24 cellular contexts compared by ENCODE assay signal in the genomic region with DNA sequence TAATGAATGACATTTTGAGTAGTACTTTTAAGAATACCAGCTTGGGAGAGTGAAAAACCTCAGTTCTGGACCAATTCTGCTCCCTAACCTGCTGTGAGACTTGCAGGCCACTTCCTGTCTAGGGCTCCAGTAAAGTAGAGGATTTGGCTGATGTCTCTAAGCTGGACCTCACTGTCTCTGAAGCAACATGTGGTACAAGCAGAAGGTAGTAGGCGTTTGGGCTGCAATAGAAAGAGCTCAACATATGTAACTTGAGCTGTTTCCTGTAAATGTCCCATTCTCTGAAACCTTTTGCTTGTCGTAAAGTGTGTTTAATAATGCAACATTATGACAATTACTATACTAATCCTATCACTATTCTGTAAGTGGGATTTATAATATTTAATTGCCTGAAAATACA.
"Had no signal": no experiment of that assay in that cellular context is flagged by ENCODE, and none has a peak within 500 bp of the region (broad histone marks: within the 10 kb centered on the region; RNA-seq: fewer than 3 reads in every experiment).

No MANE protein-coding gene starts in this region.

- H3K27ac Mint-ChIP-seq: stimulated activated naive CD8-positive, alpha-beta T cell treated with anti-CD3 and anti-CD28 coated beads, Interleukin-15, amount 100 ng/mL, for 72 hours had no signal

- ATAC-seq: gastrocnemius medialis; left ventricle myocardium superior; lower lobe of right lung; naive thymus-derived CD8-positive, alpha-beta T cell; psoas muscle; right cardiac atrium; stimulated activated naive CD8-positive, alpha-beta T cell treated with anti-CD3 and anti-CD28 coated beads, Interleukin-15, amount 100 ng/mL, for 72 hours; upper lobe of right lung had no signal

- H3K4me1 Mint-ChIP-seq: naive thymus-derived CD8-positive, alpha-beta T cell; stimulated activated naive CD8-positive, alpha-beta T cell treated with anti-CD3 and anti-CD28 coated beads, Interleukin-15, amount 100 ng/mL, for 72 hours had no signal

- H3K9me3 ChIP-seq: gastrocnemius medialis, lower lobe of right lung, ovary, psoas muscle, spleen, suprapubic skin, transverse colon, upper lobe of right lung, uterus had no signal

- H3K27ac ChIP-seq: dorsolateral prefrontal cortex, gastrocnemius medialis, lower lobe of right lung, ovary, psoas muscle, skin epidermis, spleen, suprapubic skin, transverse colon, upper lobe of right lung, uterus had no signal

- H3K4me1 ChIP-seq: gastrocnemius medialis, lower lobe of right lung, psoas muscle, spleen, suprapubic skin, transverse colon, upper lobe of right lung, uterus had no signal

- H3K4me3 Mint-ChIP-seq: naive thymus-derived CD8-positive, alpha-beta T cell; nephron progenitor cell; stimulated activated naive CD8-positive, alpha-beta T cell treated with anti-CD3 and anti-CD28 coated beads, Interleukin-15, amount 100 ng/mL, for 72 hours had no signal

- H3K36me3 ChIP-seq: gastrocnemius medialis, lower lobe of right lung, ovary, spleen, suprapubic skin, transverse colon, upper lobe of right lung, uterus had no signal

- DNase-seq: dorsolateral prefrontal cortex; effector CD4-positive, alpha-beta T cell; foreskin fibroblast; gastrocnemius medialis; head of caudate nucleus; left ventricle myocardium superior; lower lobe of right lung; naive thymus-derived CD8-positive, alpha-beta T cell; nephron progenitor cell; nucleus accumbens; ovary; posterior cingulate gyrus; psoas muscle; right cardiac atrium; spleen; stimulated activated CD4-positive, alpha-beta T cell treated with anti-CD3 and anti-CD28 coated beads, Interleukin-15, amount 100 ng/mL, for 24 hours; stimulated activated CD4-positive, alpha-beta T cell treated with anti-CD3 and anti-CD28 coated beads, Interleukin-2, amount 100 ng/mL, for 48 hours; stimulated activated naive CD4-positive, alpha-beta T cell; stimulated activated naive CD8-positive, alpha-beta T cell treated with anti-CD3 and anti-CD28 coated beads, Interleukin-15, amount 100 ng/mL, for 72 hours; transverse colon; upper lobe of right lung; uterus had no signal

- H3K4me3 ChIP-seq: dorsolateral prefrontal cortex, gastrocnemius medialis, lower lobe of right lung, ovary, psoas muscle, skin epidermis, spleen, suprapubic skin, transverse colon, upper lobe of right lung, uterus had no signal

- H3K36me3 Mint-ChIP-seq: naive thymus-derived CD8-positive, alpha-beta T cell had no signal

- H3K9me3 Mint-ChIP-seq: naive thymus-derived CD8-positive, alpha-beta T cell; nephron progenitor cell; stimulated activated naive CD8-positive, alpha-beta T cell treated with anti-CD3 and anti-CD28 coated beads, Interleukin-15, amount 100 ng/mL, for 72 hours had no signal
